8 cellular contexts compared by ENCODE assay signal in the genomic region with DNA sequence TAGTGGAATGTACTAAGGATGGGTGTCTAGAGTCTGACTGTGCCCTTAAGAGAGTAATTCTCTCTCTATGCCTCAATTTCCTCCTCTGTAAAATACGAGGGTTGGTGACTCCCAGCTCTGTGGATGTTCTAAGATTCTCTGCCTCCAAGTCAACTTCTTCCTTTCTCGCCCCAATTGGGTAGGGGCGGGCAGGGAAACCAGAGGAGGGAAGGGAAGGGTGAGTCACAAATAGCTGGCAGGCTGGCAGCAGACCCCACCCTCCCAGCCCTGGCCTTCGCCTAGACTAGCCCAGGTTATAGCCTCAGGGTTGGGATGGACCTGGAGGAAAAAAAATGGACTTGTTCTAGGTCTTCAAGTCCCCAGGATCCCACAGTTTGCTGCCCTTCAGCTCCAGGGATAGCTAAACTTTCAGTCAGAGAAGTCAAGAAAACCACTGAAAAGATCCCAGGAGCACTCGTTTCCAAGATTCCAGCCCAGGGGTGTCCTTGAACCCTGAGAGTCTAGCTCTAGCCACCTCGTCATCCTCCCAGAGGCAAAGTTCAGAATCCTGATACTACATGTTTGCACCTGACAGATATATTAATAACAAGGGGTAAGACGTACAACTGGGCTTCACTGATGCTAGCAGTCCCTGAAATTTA. TPM values are rescaled to one million over a fixed set of nuclear protein-coding genes. Genes with fewer than 3 reads are reported as not detected.
A peak's percentile ranks its signal among the peaks of the same experiment; 100 is the strongest.
DNase-seq lines count a peak whose midpoint lies in the region; ATAC-seq and TF ChIP-seq lines count a peak whose summit lies in the region.

No MANE protein-coding gene starts in this region.

- no peaks in the 10 kb centered on the region for H3K27me3 ChIP-seq in thymus (ENCODE audit: control insufficient read depth, insufficient read depth)

- peak overlapping the region; percentile 98 for H3K27ac Mint-ChIP-seq in activated CD8-positive, alpha-beta memory T cell treated with anti-CD3 and anti-CD28 coated beads, Interleukin-2, amount 10 ng/mL, durations not matched to agents 7 days and 5 days
- H3K27ac Mint-ChIP-seq in WTC11, result no peak overlapping the region

- H3K36me3 Mint-ChIP-seq in activated CD8-positive, alpha-beta memory T cell treated with anti-CD3 and anti-CD28 coated beads, Interleukin-2, amount 10 ng/mL, durations not matched to agents 7 days and 5 days, result peaks cover 48% of the 10 kb centered on the region
- H3K36me3 Mint-ChIP-seq in WTC11, result no peaks in the 10 kb centered on the region

- H3K9me3 ChIP-seq in thymus (ENCODE audit: control insufficient read depth), result no peaks in the 10 kb centered on the region

- no peaks in the 10 kb centered on the region for H3K27me3 Mint-ChIP-seq in activated CD8-positive, alpha-beta memory T cell treated with anti-CD3 and anti-CD28 coated beads, Interleukin-2, amount 10 ng/mL, durations not matched to agents 7 days and 5 days
- peaks cover 59% of the 10 kb centered on the region for H3K27me3 Mint-ChIP-seq in WTC11 (ENCODE audit: low read depth)

- WGBS in thymus, result 66% methylated on average over 7 of the region's 7 CpGs

- peaks cover 77% of the 10 kb centered on the region for H3K4me1 Mint-ChIP-seq in activated CD8-positive, alpha-beta memory T cell treated with anti-CD3 and anti-CD28 coated beads, Interleukin-2, amount 10 ng/mL, durations not matched to agents 7 days and 5 days
- H3K4me1 Mint-ChIP-seq in WTC11, result peaks cover 32% of the 10 kb centered on the region

- peaks cover 37% of the 10 kb centered on the region for H3K36me3 ChIP-seq in thymus (ENCODE audit: control insufficient read depth, insufficient read depth)

- no peak for ATAC-seq in activated CD8-positive, alpha-beta memory T cell treated with anti-CD3 and anti-CD28 coated beads, Interleukin-2, amount 10 ng/mL, durations not matched to agents 7 days and 5 days
- ATAC-seq in WTC11, result no peak

- POLR2A ChIA-PET in WTC11 (lab: Charles Lee), result interaction anchor here (1.0 kb wide), 2 partner anchors 40 to 116 kb away, joined by 3 read pairs; a partner anchor contains a TSS

- H3K27ac ChIP-seq in thymus (ENCODE audit: low read depth), result peak overlapping the region; percentile 68

- H3K4me1 ChIP-seq in thymus (ENCODE audit: control insufficient read depth, insufficient read depth, low read length), result peaks cover 24% of the 10 kb centered on the region

- peak overlapping the region; percentile 96 for H3K4me3 Mint-ChIP-seq in activated CD8-positive, alpha-beta memory T cell treated with anti-CD3 and anti-CD28 coated beads, Interleukin-2, amount 10 ng/mL, durations not matched to agents 7 days and 5 days
- H3K4me3 Mint-ChIP-seq in WTC11, result peak overlapping the region; percentile 85

- no peaks in the 10 kb centered on the region for H3K9me3 Mint-ChIP-seq in activated CD8-positive, alpha-beta memory T cell treated with anti-CD3 and anti-CD28 coated beads, Interleukin-2, amount 10 ng/mL, durations not matched to agents 7 days and 5 days (ENCODE audit: low read depth)
- no peaks in the 10 kb centered on the region for H3K9me3 Mint-ChIP-seq in WTC11

- CTCF ChIA-PET in activated CD8-positive, alpha-beta memory T cell treated with anti-CD3 and anti-CD28 coated beads, Interleukin-2, amount 10 ng/mL, durations not matched to agents 7 days and 5 days (lab: Charles Lee), result interaction anchor here (0.6 to 7.8 kb wide), 12 partner anchors 11 to 256 kb away, joined by 3 to 66 read pairs (median 4); a partner anchor contains a TSS
- CTCF ChIA-PET in WTC11 (lab: Charles Lee), result interaction anchor here (4.9 kb wide), 1 partner anchor 195 kb away, joined by 40 read pairs; no protein-coding TSS in a partner anchor

- H3K4me3 ChIP-seq in thymus (ENCODE audit: low read length), result peak overlapping the region; percentile 70

- no peak for DNase-seq in activated CD8-positive, alpha-beta memory T cell treated with anti-CD3 and anti-CD28 coated beads, Interleukin-2, amount 10 ng/mL, durations not matched to agents 7 days and 5 days
- no peak for DNase-seq in activated CD8-positive, alpha-beta memory T cell treated with anti-CD3 and anti-CD28 coated beads for 24 hours
- DNase-seq in WTC11 (ENCODE audit: low spot score) (no peak), glomerular visceral epithelial cell (ENCODE audit: extremely low spot score) (peak; percentile 52), SHP77 (lab: John Stamatoyannopoulos, UW) (no peak), midbrain (lab: John Stamatoyannopoulos, UW) (no peak), SK-N-DZ (ENCODE audit: low spot score) (no peak)

- TF ChIP-seq CTCF in WTC11 (IDR thresholded peaks at IDR 0.05), result no peak

TF ChIP-seq in WTC11, 78 proteins besides CTCF, POLR2A, EP300 and RAD21:
- TF ChIP-seq IRF2 (CRISPR knock-in tag; IDR thresholded peaks at IDR 0.05; ENCODE audit: borderline replicate concordance, low read depth), result no peak
- TF ChIP-seq TP53 (CRISPR knock-in tag; IDR thresholded peaks at IDR 0.05), result no peak
- no peak for TF ChIP-seq SMAD3 (CRISPR knock-in tag; IDR thresholded peaks at IDR 0.05; ENCODE audit: borderline replicate concordance)
- no peak for TF ChIP-seq KAT7 (CRISPR knock-in tag; IDR thresholded peaks at IDR 0.05; ENCODE audit: borderline replicate concordance)
- no peak for TF ChIP-seq JUN (CRISPR knock-in tag; IDR thresholded peaks at IDR 0.05)

RNA-seq across cellular contexts. Expression of a gene that starts 2.3 kb away (rescaled TPM):
- 100 to 1,000 TPM; 301 to 312 TPM for total RNA-seq in activated CD8-positive, alpha-beta memory T cell treated with anti-CD3 and anti-CD28 coated beads, Interleukin-2, amount 10 ng/mL, durations not matched to agents 7 days and 5 days
- total RNA-seq in WTC11 (2021), result 19.8 to 25.5 TPM (median 23.6 TPM) in 3 replicates
- 381 TPM for polyA plus RNA-seq in thymus
- polyA plus RNA-seq in SK-N-DZ (2014; cell fraction: cytosol; rRNA removed), result 7.2 and 8.9 TPM in 2 replicates
- 7.7 and 16.0 TPM in 2 replicates for polyA plus RNA-seq in SK-N-DZ (2014; cell fraction: nucleus; rRNA removed)

RNA-seq across cellular contexts. Expression of a gene that starts 5.6 kb away (rescaled TPM):
- total RNA-seq in activated CD8-positive, alpha-beta memory T cell treated with anti-CD3 and anti-CD28 coated beads, Interleukin-2, amount 10 ng/mL, durations not matched to agents 7 days and 5 days, result 10 to 100 TPM; 46.7 to 56.4 TPM
- total RNA-seq in WTC11 (2021), result 55.5 to 61.7 TPM (median 57.3 TPM) in 3 replicates
- polyA plus RNA-seq in thymus, result 57.9 TPM
- polyA plus RNA-seq in SK-N-DZ (2014; cell fraction: cytosol; rRNA removed), result 43.3 and 45.0 TPM in 2 replicates
- 18.5 and 24.1 TPM in 2 replicates for polyA plus RNA-seq in SK-N-DZ (2014; cell fraction: nucleus; rRNA removed)

RNA-seq across cellular contexts. Expression of a gene that starts 32.6 kb away (rescaled TPM):
- total RNA-seq in activated CD8-positive, alpha-beta memory T cell treated with anti-CD3 and anti-CD28 coated beads, Interleukin-2, amount 10 ng/mL, durations not matched to agents 7 days and 5 days, result under 1 TPM; 0.23 to 0.37 TPM
- total RNA-seq in WTC11 (2021), result 72.2 to 86.5 TPM (median 79.3 TPM) in 3 replicates
- polyA plus RNA-seq in thymus, result 0.94 TPM
- 71.4 and 76.3 TPM in 2 replicates for polyA plus RNA-seq in SK-N-DZ (2014; cell fraction: cytosol; rRNA removed)
- 111 and 118 TPM in 2 replicates for polyA plus RNA-seq in SK-N-DZ (2014; cell fraction: nucleus; rRNA removed)

RNA-seq across cellular contexts. Expression of a gene that starts 33.4 kb away (rescaled TPM):
- total RNA-seq in activated CD8-positive, alpha-beta memory T cell treated with anti-CD3 and anti-CD28 coated beads, Interleukin-2, amount 10 ng/mL, durations not matched to agents 7 days and 5 days, result 100 to 1,000 TPM; 146 to 158 TPM
- 37.6 to 44.1 TPM (median 43.1 TPM) in 3 replicates for total RNA-seq in WTC11 (2021)
- 22.3 TPM for polyA plus RNA-seq in thymus
- polyA plus RNA-seq in SK-N-DZ (2014; cell fraction: cytosol; rRNA removed), result 80.8 and 89.1 TPM in 2 replicates
- 86.2 and 97.4 TPM in 2 replicates for polyA plus RNA-seq in SK-N-DZ (2014; cell fraction: nucleus; rRNA removed)

RNA-seq across cellular contexts. Expression of a gene that starts 40.6 kb away (rescaled TPM):
- 10 to 100 TPM; 46.4 to 55.6 TPM for total RNA-seq in activated CD8-positive, alpha-beta memory T cell treated with anti-CD3 and anti-CD28 coated beads, Interleukin-2, amount 10 ng/mL, durations not matched to agents 7 days and 5 days
- total RNA-seq in WTC11 (2021), result 55.0 to 65.8 TPM (median 64.3 TPM) in 3 replicates
- 63.1 TPM for polyA plus RNA-seq in thymus
- 37.1 and 42.8 TPM in 2 replicates for polyA plus RNA-seq in SK-N-DZ (2014; cell fraction: cytosol; rRNA removed)
- polyA plus RNA-seq in SK-N-DZ (2014; cell fraction: nucleus; rRNA removed), result 22.1 and 33.4 TPM in 2 replicates

Comparison
In these comparisons a context has a peak if more than half of its experiments do, and no peak if none do; other contexts are left out.
1. RNA of a gene that starts 2.3 kb away (total RNA-seq): 301 to 312 TPM in activated CD8-positive, alpha-beta memory T cell treated with anti-CD3 and anti-CD28 coated beads, Interleukin-2, amount 10 ng/mL, durations not matched to agents 7 days and 5 days; 19.8 to 25.5 TPM in WTC11; every median in the first group is over 10 times any median in the second.
2. RNA of a gene that starts 32.6 kb away (total RNA-seq): 72.2 to 86.5 TPM in WTC11; 0.23 to 0.37 TPM in activated CD8-positive, alpha-beta memory T cell treated with anti-CD3 and anti-CD28 coated beads, Interleukin-2, amount 10 ng/mL, durations not matched to agents 7 days and 5 days; every median in the first group is over 10 times any median in the second.